10 cellular contexts compared by ENCODE assay signal in genomic region chr3:136120373-136121348, GRCh38.
DNase-seq lines count a peak whose midpoint lies in the region; ATAC-seq and TF ChIP-seq lines count a peak whose summit lies in the region.
"Had no signal": no experiment of that assay in that cellular context is flagged by ENCODE, and none has a peak within 500 bp of the region (broad histone marks: within the 10 kb centered on the region; RNA-seq: fewer than 3 reads in every experiment).

No MANE protein-coding gene starts in this region.

- no peaks in the 10 kb centered on the region for H3K9me2 ChIP-seq in DOHH2 (replicated peaks; ENCODE audit: control insufficient read depth, low read length)

- H3K27ac ChIP-seq in DOHH2 (ENCODE audit: low read depth, low read length) (peak overlapping the region; percentile 53), SJCRH30 (no peak overlapping the region), osteoblast (ENCODE audit: low read depth, low read length) (no peak overlapping the region)
- H3K27ac ChIP-seq: psoas muscle had no signal

- DNase-seq in SJCRH30 (peak; percentile 23 to 59), osteoblast (ENCODE audit: insufficient read length, low spot score, missing footprints) (no peak), COLO829 (ENCODE audit: low spot score) (no peak), NOMO-1 treated with DMSO at 0.1 percent for 48 hours (lab: John Stamatoyannopoulos, UW; ENCODE audit: unreplicated experiment) (no peak)
- DNase-seq in effector CD4-positive, alpha-beta T cell = no peak
- DNase-seq: psoas muscle had no signal

- H3K4me2 ChIP-seq in DOHH2 (ENCODE audit: low read length) (peak overlapping the region; percentile 59), osteoblast (ENCODE audit: insufficient read depth, low read length) (no peak overlapping the region)

- TF ChIP-seq CTCF in DOHH2 (IDR thresholded peaks at IDR 0.05; ENCODE audit: low read depth, low read length, poor library complexity, severe bottlenecking) (no peak), osteoblast (IDR thresholded peaks at IDR 0.05; ENCODE audit: extremely low read depth, low read depth, low read length) (no peak)

- ATAC-seq in GM19467 (IDR thresholded peaks at IDR 0.05; ENCODE audit: unreplicated experiment) (peak; percentile 81), HG03060 (IDR thresholded peaks at IDR 0.05; ENCODE audit: low read depth, unreplicated experiment) (peak; percentile 93)
- ATAC-seq: activated naive CD4-positive, alpha-beta T cell treated with anti-CD3 and anti-CD28 coated beads, Interleukin-2, amount 50 U/mL, for 72 hours; psoas muscle had no signal

- H3K36me3 ChIP-seq in DOHH2 (ENCODE audit: control insufficient read depth, low read length) (no peaks in the 10 kb centered on the region), SJCRH30 (peaks cover 5% of the 10 kb centered on the region; the same call in 1 of the 2 replicates), osteoblast (ENCODE audit: insufficient read depth, low read length) (no peaks in the 10 kb centered on the region)

- H3K27me3 ChIP-seq in DOHH2 (ENCODE audit: control insufficient read depth, low read length) (no peaks in the 10 kb centered on the region), SJCRH30 (no peaks in the 10 kb centered on the region), osteoblast (ENCODE audit: insufficient read depth, low read length) (no peaks in the 10 kb centered on the region)

- H3K79me2 ChIP-seq in DOHH2 (ENCODE audit: control insufficient read depth, low read length) (0 out of 2 replicates have a peak, but pooled peaks cover 4% of the 10 kb centered on the region), osteoblast (ENCODE audit: insufficient read depth, low read length) (no peaks in the 10 kb centered on the region)

- H4K20me1 ChIP-seq in DOHH2 (ENCODE audit: control insufficient read depth, insufficient read depth, low read depth, low read length) (peaks cover 4% of the 10 kb centered on the region; the same call in 1 of the 2 replicates), osteoblast (ENCODE audit: insufficient read depth, low read length) (no peaks in the 10 kb centered on the region)

- H3K4me3 ChIP-seq in DOHH2 (ENCODE audit: low read length) (peak overlapping the region; percentile 47), SJCRH30 (no peak overlapping the region), osteoblast (ENCODE audit: insufficient read depth, low read length) (no peak overlapping the region)
- H3K4me3 ChIP-seq: psoas muscle had no signal

- H3K4me1 ChIP-seq in DOHH2 (ENCODE audit: control insufficient read depth, low read length) = peaks cover 51% of the 10 kb centered on the region
- peaks cover 8% of the 10 kb centered on the region for H3K4me1 ChIP-seq in SJCRH30
- H3K4me1 ChIP-seq in osteoblast (ENCODE audit: insufficient read depth, low read length) = no peaks in the 10 kb centered on the region
- H3K4me1 ChIP-seq: psoas muscle had no signal

- peaks cover 20% of the 10 kb centered on the region for H3F3A ChIP-seq in DOHH2 (ENCODE audit: control insufficient read depth, insufficient read depth)

- H2AFZ ChIP-seq in osteoblast (ENCODE audit: low read length) = no peak overlapping the region

- H3K9me3 ChIP-seq in DOHH2 (ENCODE audit: control insufficient read depth, insufficient read depth, low read length) (no peaks in the 10 kb centered on the region), SJCRH30 (replicated peaks) (0 out of 2 replicates have a peak, but pooled peaks cover 7% of the 10 kb centered on the region), osteoblast (ENCODE audit: low read depth, low read length) (no peaks in the 10 kb centered on the region)
- H3K9me3 ChIP-seq: psoas muscle had no signal

Comparison
In these comparisons a context has a peak if more than half of its experiments do, and no peak if none do; other contexts are left out.
1. DNase-seq: peak in SJCRH30 (2 of 2); none in osteoblast (single experiment), COLO829 (single experiment), NOMO-1 treated with DMSO at 0.1 percent for 48 hours (single experiment) and effector CD4-positive, alpha-beta T cell (single experiment).